In the genomic region with DNA sequence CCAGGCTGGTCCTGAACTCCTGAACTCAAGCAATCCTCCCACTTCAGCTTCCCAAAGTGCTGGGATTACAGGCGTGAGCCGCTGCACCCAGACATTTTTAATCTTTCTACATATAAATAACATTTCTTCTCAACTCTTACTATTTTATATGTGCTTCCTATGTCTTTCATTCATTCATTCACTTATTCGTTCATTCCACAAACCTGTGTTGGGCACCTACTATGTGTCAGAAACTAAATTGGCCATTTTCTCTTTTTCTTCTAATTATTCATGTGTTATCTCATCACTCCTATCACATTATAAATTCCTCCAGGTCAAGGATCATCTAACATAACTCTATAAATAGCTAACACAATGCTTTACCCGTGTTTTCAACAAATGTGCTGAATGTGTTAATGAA, we compare ENCODE assay signal across 40 cellular contexts. TPM values are rescaled to one million over a fixed set of nuclear protein-coding genes. Genes with fewer than 3 reads are reported as not detected.
"Had no signal": no experiment of that assay in that cellular context is flagged by ENCODE, and none has a peak within 500 bp of the region (broad histone marks: within the 10 kb centered on the region; RNA-seq: fewer than 3 reads in every experiment).

No MANE protein-coding gene starts in this region.

- H3K27me3 ChIP-seq: ascending aorta had no signal

- H3K27ac Mint-ChIP-seq: activated CD4-positive, alpha-beta memory T cell treated with anti-CD3 and anti-CD28 coated beads, Interleukin-2, amount 10 ng/mL, durations not matched to agents 7 days and 5 days; activated CD4-positive, alpha-beta T cell treated with anti-CD3 and anti-CD28 coated beads for 36 hours; activated CD4-positive, alpha-beta T cell treated with anti-CD3 and anti-CD28 coated beads, Interleukin-2, amount 10 ng/mL, durations not matched to agents 7 days and 5 days; activated CD8-positive, alpha-beta memory T cell treated with anti-CD3 and anti-CD28 coated beads, Interleukin-2, amount 10 ng/mL, durations not matched to agents 7 days and 5 days; activated CD8-positive, alpha-beta T cell treated with anti-CD3 and anti-CD28 coated beads, Interleukin-2, amount 10 ng/mL, durations not matched to agents 7 days and 5 days; activated naive CD4-positive, alpha-beta T cell treated with anti-CD3 and anti-CD28 coated beads, Interleukin-2, amount 10 ng/mL, durations not matched to agents 7 days and 5 days; activated naive CD4-positive, alpha-beta T cell treated with anti-CD3 and anti-CD28 coated beads, Interleukin-2, amount 50 U/mL, for 24 hours; activated naive CD8-positive, alpha-beta T cell; activated naive CD8-positive, alpha-beta T cell treated with anti-CD3 and anti-CD28 coated beads, Interleukin-2, amount 10 ng/mL, durations not matched to agents 7 days and 5 days; activated naive CD8-positive, alpha-beta T cell treated with anti-CD3 and anti-CD28 coated beads, Interleukin-2, amount 50 U/mL, for 24 hours; activated T-cell treated with anti-CD3 and anti-CD28 coated beads, Interleukin-2, amount 50 U/mL, for 24 hours; activated T-helper 2 cell treated with anti-CD3 and anti-CD28 coated beads, Interferon-gamma antibody, Interleukin-2, Interleukin-4, amounts not matched to agents 10 μg/mL and 5 μg/mL and 100 μg/mL, durations not matched to agents 14 hours and 24 hours and 36 hours; brain; T-helper 1 cell treated with Interleukin-12 subunit alpha and Interleukin-12 subunit beta and Interleukin-4 antibody, amounts not matched to agents 30 μg/mL and 1 μg/mL, for 36 hours; T-helper 2 cell treated with Interferon-gamma antibody and Interleukin-4, amounts not matched to agents 5 μg/mL and 100 μg/mL, for 36 hours; WTC11 had no signal

- FAIRE-seq: bronchial epithelial cell, TTC549 had no signal

- H3K4me1 ChIP-seq: ascending aorta had no signal

- H3K27ac ChIP-seq: ascending aorta, cardiac muscle cell, WERI-Rb-1 had no signal

- DNase-seq: activated CD4-positive, alpha-beta memory T cell treated with anti-CD3 and anti-CD28 coated beads, Interleukin-2, amount 10 ng/mL, durations not matched to agents 7 days and 5 days; activated CD4-positive, alpha-beta T cell treated with anti-CD3 and anti-CD28 coated beads for 1 hour; activated CD4-positive, alpha-beta T cell treated with anti-CD3 and anti-CD28 coated beads for 36 hours; activated CD4-positive, alpha-beta T cell treated with anti-CD3 and anti-CD28 coated beads for 48 hours; activated CD4-positive, alpha-beta T cell treated with anti-CD3 and anti-CD28 coated beads, Interleukin-2, amount 10 ng/mL, durations not matched to agents 7 days and 5 days; activated CD4-positive, alpha-beta T cell treated with anti-CD3 and anti-CD28 coated beads, Interleukin-2, amount 50 U/mL, for 48 hours; activated CD4-positive, CD25-positive, alpha-beta regulatory T cell; activated CD8-positive, alpha-beta memory T cell treated with anti-CD3 and anti-CD28 coated beads for 24 hours; activated CD8-positive, alpha-beta memory T cell treated with anti-CD3 and anti-CD28 coated beads, Interleukin-2, amount 10 ng/mL, durations not matched to agents 7 days and 5 days; activated CD8-positive, alpha-beta memory T cell treated with anti-CD3 and anti-CD28 coated beads, Interleukin-2, amount 50 U/mL, for 48 hours; activated CD8-positive, alpha-beta T cell treated with anti-CD3 and anti-CD28 coated beads, Interleukin-2, amount 10 ng/mL, durations not matched to agents 7 days and 5 days; activated effector memory CD4-positive, alpha-beta T cell treated with Interleukin-2 at 50 U/mL for 16 hours; activated gamma-delta T cell; activated naive CD4-positive, alpha-beta T cell treated with anti-CD3 and anti-CD28 coated beads, Interleukin-2, amount 10 ng/mL, durations not matched to agents 7 days and 5 days; activated naive CD8-positive, alpha-beta T cell treated with anti-CD3 and anti-CD28 coated beads, Interleukin-2, amount 10 ng/mL, durations not matched to agents 7 days and 5 days; activated naive CD8-positive, alpha-beta T cell treated with anti-CD3 and anti-CD28 coated beads, Interleukin-2, amount 50 U/mL, for 24 hours; activated T-cell treated with anti-CD3 and anti-CD28 coated beads, Interleukin-2, amount 50 U/mL, for 24 hours; activated T-cell treated with anti-CD3 and anti-CD28 coated beads, Interleukin-2, amount 50 U/mL, for 48 hours; amygdala; anterior cingulate cortex; caudate nucleus; cerebellar nuclear complex; T-helper 1 cell; T-helper 2 cell; T-helper 9 cell; WERI-Rb-1 had no signal

- H3K4me3 Mint-ChIP-seq: activated CD4-positive, alpha-beta memory T cell treated with anti-CD3 and anti-CD28 coated beads, Interleukin-2, amount 10 ng/mL, durations not matched to agents 7 days and 5 days; activated CD4-positive, alpha-beta T cell treated with anti-CD3 and anti-CD28 coated beads for 36 hours; activated CD4-positive, alpha-beta T cell treated with anti-CD3 and anti-CD28 coated beads, Interleukin-2, amount 10 ng/mL, durations not matched to agents 7 days and 5 days; activated CD8-positive, alpha-beta memory T cell treated with anti-CD3 and anti-CD28 coated beads, Interleukin-2, amount 10 ng/mL, durations not matched to agents 7 days and 5 days; activated CD8-positive, alpha-beta T cell treated with anti-CD3 and anti-CD28 coated beads, Interleukin-2, amount 10 ng/mL, durations not matched to agents 7 days and 5 days; activated naive CD4-positive, alpha-beta T cell treated with anti-CD3 and anti-CD28 coated beads, Interleukin-2, amount 10 ng/mL, durations not matched to agents 7 days and 5 days; activated naive CD4-positive, alpha-beta T cell treated with anti-CD3 and anti-CD28 coated beads, Interleukin-2, amount 50 U/mL, for 24 hours; activated naive CD8-positive, alpha-beta T cell; activated naive CD8-positive, alpha-beta T cell treated with anti-CD3 and anti-CD28 coated beads, Interleukin-2, amount 10 ng/mL, durations not matched to agents 7 days and 5 days; activated naive CD8-positive, alpha-beta T cell treated with anti-CD3 and anti-CD28 coated beads, Interleukin-2, amount 50 U/mL, for 24 hours; activated T-cell treated with anti-CD3 and anti-CD28 coated beads, Interleukin-2, amount 50 U/mL, for 24 hours; brain; central memory CD8-positive, alpha-beta T cell; T-helper 1 cell treated with Interleukin-12 subunit alpha and Interleukin-12 subunit beta and Interleukin-4 antibody, amounts not matched to agents 30 μg/mL and 1 μg/mL, for 36 hours; T-helper 2 cell treated with Interferon-gamma antibody and Interleukin-4, amounts not matched to agents 5 μg/mL and 100 μg/mL, for 36 hours; WTC11 had no signal

- H3K9me3 Mint-ChIP-seq: activated CD4-positive, alpha-beta memory T cell treated with anti-CD3 and anti-CD28 coated beads, Interleukin-2, amount 10 ng/mL, durations not matched to agents 7 days and 5 days; activated CD4-positive, alpha-beta T cell treated with anti-CD3 and anti-CD28 coated beads, Interleukin-2, amount 10 ng/mL, durations not matched to agents 7 days and 5 days; activated naive CD4-positive, alpha-beta T cell treated with anti-CD3 and anti-CD28 coated beads, Interleukin-2, amount 10 ng/mL, durations not matched to agents 7 days and 5 days; activated naive CD4-positive, alpha-beta T cell treated with anti-CD3 and anti-CD28 coated beads, Interleukin-2, amount 50 U/mL, for 24 hours; activated naive CD8-positive, alpha-beta T cell treated with anti-CD3 and anti-CD28 coated beads, Interleukin-2, amount 10 ng/mL, durations not matched to agents 7 days and 5 days; activated T-helper 2 cell treated with anti-CD3 and anti-CD28 coated beads, Interferon-gamma antibody, Interleukin-2, Interleukin-4, amounts not matched to agents 10 μg/mL and 5 μg/mL and 100 μg/mL, durations not matched to agents 14 hours and 24 hours and 36 hours; brain; T-helper 1 cell treated with Interleukin-12 subunit alpha and Interleukin-12 subunit beta and Interleukin-4 antibody, amounts not matched to agents 30 μg/mL and 1 μg/mL, for 36 hours; T-helper 2 cell treated with Interferon-gamma antibody and Interleukin-4, amounts not matched to agents 5 μg/mL and 100 μg/mL, for 36 hours; WTC11 had no signal

- H3K36me3 Mint-ChIP-seq: activated CD8-positive, alpha-beta memory T cell treated with anti-CD3 and anti-CD28 coated beads, Interleukin-2, amount 10 ng/mL, durations not matched to agents 7 days and 5 days; activated naive CD4-positive, alpha-beta T cell treated with anti-CD3 and anti-CD28 coated beads, Interleukin-2, amount 10 ng/mL, durations not matched to agents 7 days and 5 days; activated naive CD4-positive, alpha-beta T cell treated with anti-CD3 and anti-CD28 coated beads, Interleukin-2, amount 50 U/mL, for 24 hours; activated naive CD8-positive, alpha-beta T cell; activated naive CD8-positive, alpha-beta T cell treated with anti-CD3 and anti-CD28 coated beads, Interleukin-2, amount 10 ng/mL, durations not matched to agents 7 days and 5 days; brain; WTC11 had no signal

- H3K27me3 Mint-ChIP-seq: activated CD4-positive, alpha-beta memory T cell treated with anti-CD3 and anti-CD28 coated beads, Interleukin-2, amount 10 ng/mL, durations not matched to agents 7 days and 5 days; activated CD4-positive, alpha-beta T cell treated with anti-CD3 and anti-CD28 coated beads, Interleukin-2, amount 10 ng/mL, durations not matched to agents 7 days and 5 days; activated CD8-positive, alpha-beta memory T cell treated with anti-CD3 and anti-CD28 coated beads, Interleukin-2, amount 10 ng/mL, durations not matched to agents 7 days and 5 days; activated naive CD4-positive, alpha-beta T cell treated with anti-CD3 and anti-CD28 coated beads, Interleukin-2, amount 10 ng/mL, durations not matched to agents 7 days and 5 days; activated naive CD8-positive, alpha-beta T cell treated with anti-CD3 and anti-CD28 coated beads, Interleukin-2, amount 10 ng/mL, durations not matched to agents 7 days and 5 days; central memory CD8-positive, alpha-beta T cell had no signal

- ATAC-seq: activated CD4-positive, alpha-beta T cell treated with anti-CD3 and anti-CD28 coated beads for 36 hours; activated CD4-positive, CD25-positive, alpha-beta regulatory T cell treated with anti-CD3 and anti-CD28 coated beads, Interleukin-2, amount 50 U/mL, for 24 hours; activated CD8-positive, alpha-beta memory T cell treated with anti-CD3 and anti-CD28 coated beads, Interleukin-2, amount 10 ng/mL, durations not matched to agents 7 days and 5 days; activated CD8-positive, alpha-beta T cell treated with anti-CD3 and anti-CD28 coated beads, Interleukin-2, amount 10 ng/mL, durations not matched to agents 7 days and 5 days; activated naive CD8-positive, alpha-beta T cell treated with anti-CD3 and anti-CD28 coated beads, Interleukin-2, amount 50 U/mL, for 24 hours; WTC11 had no signal

- H3K4me3 ChIP-seq: ascending aorta, cardiac muscle cell had no signal

- H3K36me3 ChIP-seq: ascending aorta, cardiac muscle cell, WERI-Rb-1 had no signal

- H3K4me1 Mint-ChIP-seq: activated CD4-positive, alpha-beta memory T cell treated with anti-CD3 and anti-CD28 coated beads, Interleukin-2, amount 10 ng/mL, durations not matched to agents 7 days and 5 days; activated CD4-positive, alpha-beta T cell treated with anti-CD3 and anti-CD28 coated beads for 36 hours; activated CD4-positive, alpha-beta T cell treated with anti-CD3 and anti-CD28 coated beads, Interleukin-2, amount 10 ng/mL, durations not matched to agents 7 days and 5 days; activated CD8-positive, alpha-beta memory T cell treated with anti-CD3 and anti-CD28 coated beads, Interleukin-2, amount 10 ng/mL, durations not matched to agents 7 days and 5 days; activated naive CD4-positive, alpha-beta T cell treated with anti-CD3 and anti-CD28 coated beads, Interleukin-2, amount 10 ng/mL, durations not matched to agents 7 days and 5 days; activated naive CD4-positive, alpha-beta T cell treated with anti-CD3 and anti-CD28 coated beads, Interleukin-2, amount 50 U/mL, for 24 hours; activated naive CD8-positive, alpha-beta T cell treated with anti-CD3 and anti-CD28 coated beads, Interleukin-2, amount 10 ng/mL, durations not matched to agents 7 days and 5 days; activated naive CD8-positive, alpha-beta T cell treated with anti-CD3 and anti-CD28 coated beads, Interleukin-2, amount 50 U/mL, for 24 hours; brain; central memory CD8-positive, alpha-beta T cell had no signal

RNA-seq across cellular contexts. Expression of a gene that starts 23.7 kb away (rescaled TPM):
- total RNA-seq: activated CD4-positive, alpha-beta memory T cell treated with anti-CD3 and anti-CD28 coated beads, Interleukin-2, amount 10 ng/mL, durations not matched to agents 7 days and 5 days; activated CD4-positive, alpha-beta T cell treated with anti-CD3 and anti-CD28 coated beads, Interleukin-2, amount 10 ng/mL, durations not matched to agents 7 days and 5 days; activated CD8-positive, alpha-beta memory T cell treated with anti-CD3 and anti-CD28 coated beads, Interleukin-2, amount 10 ng/mL, durations not matched to agents 7 days and 5 days; activated CD8-positive, alpha-beta T cell treated with anti-CD3 and anti-CD28 coated beads, Interleukin-2, amount 10 ng/mL, durations not matched to agents 7 days and 5 days; activated naive CD8-positive, alpha-beta T cell treated with anti-CD3 and anti-CD28 coated beads, Interleukin-2, amount 10 ng/mL, durations not matched to agents 7 days and 5 days; ascending aorta; cardiac muscle cell; chondrocyte had no signal

RNA-seq across cellular contexts. Expression of a gene that starts 24.0 kb away (rescaled TPM):
- total RNA-seq: activated CD4-positive, alpha-beta memory T cell treated with anti-CD3 and anti-CD28 coated beads, Interleukin-2, amount 10 ng/mL, durations not matched to agents 7 days and 5 days; activated CD4-positive, alpha-beta T cell treated with anti-CD3 and anti-CD28 coated beads for 36 hours; activated CD4-positive, alpha-beta T cell treated with anti-CD3 and anti-CD28 coated beads, Interleukin-2, amount 10 ng/mL, durations not matched to agents 7 days and 5 days; activated CD8-positive, alpha-beta memory T cell treated with anti-CD3 and anti-CD28 coated beads, Interleukin-2, amount 10 ng/mL, durations not matched to agents 7 days and 5 days; activated CD8-positive, alpha-beta T cell treated with anti-CD3 and anti-CD28 coated beads, Interleukin-2, amount 10 ng/mL, durations not matched to agents 7 days and 5 days; activated naive CD8-positive, alpha-beta T cell treated with anti-CD3 and anti-CD28 coated beads, Interleukin-2, amount 10 ng/mL, durations not matched to agents 7 days and 5 days; activated T-helper 2 cell treated with anti-CD3 and anti-CD28 coated beads, Interferon-gamma antibody, Interleukin-2, Interleukin-4, amounts not matched to agents 10 μg/mL and 5 μg/mL and 100 μg/mL, durations not matched to agents 14 hours and 24 hours and 36 hours; ascending aorta; cardiac muscle cell; chondrocyte; WTC11 had no signal
- polyA plus RNA-seq: cardiac muscle cell had no signal
